ENCODE assay signal across 19 cellular contexts in the genomic region with DNA sequence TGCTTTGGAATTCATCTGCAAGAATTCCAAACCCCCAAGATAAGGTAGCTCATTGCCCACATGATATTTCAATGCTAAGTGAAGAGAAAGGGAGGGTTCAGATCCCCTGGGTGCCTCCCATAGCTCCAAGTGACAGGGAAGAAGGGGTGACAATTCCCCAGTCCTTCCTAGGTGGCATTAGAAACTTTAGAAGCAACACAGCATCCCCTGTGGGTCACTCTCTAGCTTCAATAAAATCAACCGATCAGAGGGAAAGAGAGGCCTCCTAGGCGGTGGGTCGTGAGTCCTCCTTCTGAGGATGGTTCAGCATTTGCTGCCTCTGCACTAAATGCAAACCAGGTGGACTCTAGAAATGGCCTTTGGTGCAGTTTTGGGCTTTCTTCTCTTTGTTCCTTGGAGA.
DNase-seq lines count a peak whose midpoint lies in the region; ATAC-seq and TF ChIP-seq lines count a peak whose summit lies in the region.
"Had no signal": no experiment of that assay in that cellular context is flagged by ENCODE, and none has a peak within 500 bp of the region (broad histone marks: within the 10 kb centered on the region; RNA-seq: fewer than 3 reads in every experiment).

No MANE protein-coding gene starts in this region.

- no peak overlapping the region for H3K4me3 Mint-ChIP-seq in GM23338
- H3K4me3 Mint-ChIP-seq in brain = no peak overlapping the region
- H3K4me3 Mint-ChIP-seq in nephron = no peak overlapping the region

- H3K9me2 ChIP-seq in GM23338 (ENCODE audit: insufficient read depth) (no peaks in the 10 kb centered on the region), Karpas-422 (replicated peaks; ENCODE audit: insufficient read depth, low read length) (no peaks in the 10 kb centered on the region)

- no peaks in the 10 kb centered on the region for H3K36me3 ChIP-seq in GM23338 (ENCODE audit: insufficient read depth)
- no peaks in the 10 kb centered on the region for H3K36me3 ChIP-seq in Karpas-422 (ENCODE audit: insufficient read depth, low read length)
- H3K36me3 ChIP-seq: BE2C had no signal

- H3F3A ChIP-seq in GM23338 (replicated peaks; ENCODE audit: low read depth) = no peaks in the 10 kb centered on the region

- no peaks in the 10 kb centered on the region for H3K9me3 ChIP-seq in Karpas-422 (ENCODE audit: low read length)
- H3K9me3 ChIP-seq: A549, BE2C had no signal

- H4K20me1 ChIP-seq in GM23338 (replicated peaks; ENCODE audit: insufficient read depth) = no peaks in the 10 kb centered on the region
- no peaks in the 10 kb centered on the region for H4K20me1 ChIP-seq in Karpas-422 (ENCODE audit: insufficient read depth, low read depth, low read length)

- H3K4me3 ChIP-seq in GM23338 (no peak overlapping the region), Karpas-422 (ENCODE audit: low read length) (no peak overlapping the region)
- H3K4me3 ChIP-seq: A549 had no signal

- H3K27me3 Mint-ChIP-seq in GM23338 (ENCODE audit: insufficient read depth, low read depth, poor library complexity) = peaks cover 3% of the 10 kb centered on the region
- no peaks in the 10 kb centered on the region for H3K27me3 Mint-ChIP-seq in brain
- no peaks in the 10 kb centered on the region for H3K27me3 Mint-ChIP-seq in nephron (ENCODE audit: low read depth)

- H3K9ac ChIP-seq in Karpas-422 (ENCODE audit: low read length) = no peak overlapping the region

- H3K27me3 ChIP-seq in GM23338 (ENCODE audit: insufficient read depth) = no peaks in the 10 kb centered on the region
- no peaks in the 10 kb centered on the region for H3K27me3 ChIP-seq in Karpas-422 (ENCODE audit: low read length)
- H3K27me3 ChIP-seq: BE2C had no signal

- TF ChIP-seq CTCF in GM23338 (conservative IDR thresholded peaks at IDR 0.05; ENCODE audit: low read depth in 2 of 2) = peak in 1 of 2 experiments; percentile 36; a peak in 2 of 4 replicates
- no peak for TF ChIP-seq CTCF in brain (conservative IDR thresholded peaks at IDR 0.05)
- TF ChIP-seq CTCF in nephron (IDR thresholded peaks at IDR 0.05; ENCODE audit: unreplicated experiment in 3 of 3) = no peak

- H3K27ac Mint-ChIP-seq in GM23338 (no peak overlapping the region), brain (peak overlapping the region; percentile 8 to 88 (median 26)), nephron (peak overlapping the region; percentile 96 to 97 (median 97))

- ATAC-seq in GM23338 (peak; percentile 31; the same call in 2 of the 3 replicates), HG03432 (IDR thresholded peaks at IDR 0.05; ENCODE audit: unreplicated experiment) (no peak)
- ATAC-seq: A549 had no signal

- H3K27ac ChIP-seq in GM23338 (ENCODE audit: low read depth) (no peak overlapping the region), Karpas-422 (ENCODE audit: low read length) (0 out of 2 replicates have a peak overlapping the region, but pooled peaks have one; percentile 11)
- H3K27ac ChIP-seq: A549 had no signal

- H2AFZ ChIP-seq in GM23338 = no peak overlapping the region
- H2AFZ ChIP-seq in Karpas-422 (ENCODE audit: low read length) = no peak overlapping the region

- no peaks in the 10 kb centered on the region for H3K79me2 ChIP-seq in GM23338 (replicated peaks; ENCODE audit: insufficient read depth)
- peaks cover 13% of the 10 kb centered on the region; the same call in 1 of the 2 replicates for H3K79me2 ChIP-seq in Karpas-422 (ENCODE audit: low read length)

- H3K4me2 ChIP-seq in GM23338 (no peak overlapping the region), Karpas-422 (ENCODE audit: low read depth, low read length, poor library complexity, severe bottlenecking) (no peak overlapping the region)
- H3K4me2 ChIP-seq: A549 had no signal

- H3K4me1 Mint-ChIP-seq in GM23338 = peaks cover 16% of the 10 kb centered on the region
- peaks cover 63% of the 10 kb centered on the region for H3K4me1 Mint-ChIP-seq in brain
- peaks cover 65% of the 10 kb centered on the region for H3K4me1 Mint-ChIP-seq in nephron

- H3K9me3 Mint-ChIP-seq in GM23338 = no peaks in the 10 kb centered on the region
- H3K9me3 Mint-ChIP-seq in brain = no peaks in the 10 kb centered on the region
- no peaks in the 10 kb centered on the region for H3K9me3 Mint-ChIP-seq in nephron

- DNase-seq in GM23338 (ENCODE audit: low spot score) (no peak), Karpas-422 (no peak), ureter (ENCODE audit: low spot score) (no peak), NCI-H1436 (lab: John Stamatoyannopoulos, UW) (no peak)
- DNase-seq in stimulated activated CD4-positive, alpha-beta T cell treated with anti-CD3 and anti-CD28 coated beads, Interleukin-4, amount 100 ng/mL, for 24 hours = no peak
- DNase-seq: BE2C, GOT3, NCI-H1092 treated with DMSO at 0.1 percent for 48 hours, NCI-H146, NCI-H2029, NCI-H226, NCI-H524, NCI-H774, OCI-M1, SW 1271 had no signal

- H3K4me1 ChIP-seq in GM23338 (ENCODE audit: insufficient read depth) (peaks cover 8% of the 10 kb centered on the region; the same call in 1 of the 2 replicates), Karpas-422 (ENCODE audit: low read length) (peaks cover 29% of the 10 kb centered on the region)

- H3K36me3 Mint-ChIP-seq in GM23338 (ENCODE audit: low read depth) = no peaks in the 10 kb centered on the region
- no peaks in the 10 kb centered on the region for H3K36me3 Mint-ChIP-seq in brain
- no peaks in the 10 kb centered on the region for H3K36me3 Mint-ChIP-seq in nephron (ENCODE audit: low read depth)

TF ChIP-seq in GM23338, 12 proteins besides CTCF, POLR2A, EP300 and RAD21 (continues in another document):
- TF ChIP-seq ZNF114 (CRISPR knock-in tag; IDR thresholded peaks at IDR 0.05) = no peak
- TF ChIP-seq, protein P1, sequence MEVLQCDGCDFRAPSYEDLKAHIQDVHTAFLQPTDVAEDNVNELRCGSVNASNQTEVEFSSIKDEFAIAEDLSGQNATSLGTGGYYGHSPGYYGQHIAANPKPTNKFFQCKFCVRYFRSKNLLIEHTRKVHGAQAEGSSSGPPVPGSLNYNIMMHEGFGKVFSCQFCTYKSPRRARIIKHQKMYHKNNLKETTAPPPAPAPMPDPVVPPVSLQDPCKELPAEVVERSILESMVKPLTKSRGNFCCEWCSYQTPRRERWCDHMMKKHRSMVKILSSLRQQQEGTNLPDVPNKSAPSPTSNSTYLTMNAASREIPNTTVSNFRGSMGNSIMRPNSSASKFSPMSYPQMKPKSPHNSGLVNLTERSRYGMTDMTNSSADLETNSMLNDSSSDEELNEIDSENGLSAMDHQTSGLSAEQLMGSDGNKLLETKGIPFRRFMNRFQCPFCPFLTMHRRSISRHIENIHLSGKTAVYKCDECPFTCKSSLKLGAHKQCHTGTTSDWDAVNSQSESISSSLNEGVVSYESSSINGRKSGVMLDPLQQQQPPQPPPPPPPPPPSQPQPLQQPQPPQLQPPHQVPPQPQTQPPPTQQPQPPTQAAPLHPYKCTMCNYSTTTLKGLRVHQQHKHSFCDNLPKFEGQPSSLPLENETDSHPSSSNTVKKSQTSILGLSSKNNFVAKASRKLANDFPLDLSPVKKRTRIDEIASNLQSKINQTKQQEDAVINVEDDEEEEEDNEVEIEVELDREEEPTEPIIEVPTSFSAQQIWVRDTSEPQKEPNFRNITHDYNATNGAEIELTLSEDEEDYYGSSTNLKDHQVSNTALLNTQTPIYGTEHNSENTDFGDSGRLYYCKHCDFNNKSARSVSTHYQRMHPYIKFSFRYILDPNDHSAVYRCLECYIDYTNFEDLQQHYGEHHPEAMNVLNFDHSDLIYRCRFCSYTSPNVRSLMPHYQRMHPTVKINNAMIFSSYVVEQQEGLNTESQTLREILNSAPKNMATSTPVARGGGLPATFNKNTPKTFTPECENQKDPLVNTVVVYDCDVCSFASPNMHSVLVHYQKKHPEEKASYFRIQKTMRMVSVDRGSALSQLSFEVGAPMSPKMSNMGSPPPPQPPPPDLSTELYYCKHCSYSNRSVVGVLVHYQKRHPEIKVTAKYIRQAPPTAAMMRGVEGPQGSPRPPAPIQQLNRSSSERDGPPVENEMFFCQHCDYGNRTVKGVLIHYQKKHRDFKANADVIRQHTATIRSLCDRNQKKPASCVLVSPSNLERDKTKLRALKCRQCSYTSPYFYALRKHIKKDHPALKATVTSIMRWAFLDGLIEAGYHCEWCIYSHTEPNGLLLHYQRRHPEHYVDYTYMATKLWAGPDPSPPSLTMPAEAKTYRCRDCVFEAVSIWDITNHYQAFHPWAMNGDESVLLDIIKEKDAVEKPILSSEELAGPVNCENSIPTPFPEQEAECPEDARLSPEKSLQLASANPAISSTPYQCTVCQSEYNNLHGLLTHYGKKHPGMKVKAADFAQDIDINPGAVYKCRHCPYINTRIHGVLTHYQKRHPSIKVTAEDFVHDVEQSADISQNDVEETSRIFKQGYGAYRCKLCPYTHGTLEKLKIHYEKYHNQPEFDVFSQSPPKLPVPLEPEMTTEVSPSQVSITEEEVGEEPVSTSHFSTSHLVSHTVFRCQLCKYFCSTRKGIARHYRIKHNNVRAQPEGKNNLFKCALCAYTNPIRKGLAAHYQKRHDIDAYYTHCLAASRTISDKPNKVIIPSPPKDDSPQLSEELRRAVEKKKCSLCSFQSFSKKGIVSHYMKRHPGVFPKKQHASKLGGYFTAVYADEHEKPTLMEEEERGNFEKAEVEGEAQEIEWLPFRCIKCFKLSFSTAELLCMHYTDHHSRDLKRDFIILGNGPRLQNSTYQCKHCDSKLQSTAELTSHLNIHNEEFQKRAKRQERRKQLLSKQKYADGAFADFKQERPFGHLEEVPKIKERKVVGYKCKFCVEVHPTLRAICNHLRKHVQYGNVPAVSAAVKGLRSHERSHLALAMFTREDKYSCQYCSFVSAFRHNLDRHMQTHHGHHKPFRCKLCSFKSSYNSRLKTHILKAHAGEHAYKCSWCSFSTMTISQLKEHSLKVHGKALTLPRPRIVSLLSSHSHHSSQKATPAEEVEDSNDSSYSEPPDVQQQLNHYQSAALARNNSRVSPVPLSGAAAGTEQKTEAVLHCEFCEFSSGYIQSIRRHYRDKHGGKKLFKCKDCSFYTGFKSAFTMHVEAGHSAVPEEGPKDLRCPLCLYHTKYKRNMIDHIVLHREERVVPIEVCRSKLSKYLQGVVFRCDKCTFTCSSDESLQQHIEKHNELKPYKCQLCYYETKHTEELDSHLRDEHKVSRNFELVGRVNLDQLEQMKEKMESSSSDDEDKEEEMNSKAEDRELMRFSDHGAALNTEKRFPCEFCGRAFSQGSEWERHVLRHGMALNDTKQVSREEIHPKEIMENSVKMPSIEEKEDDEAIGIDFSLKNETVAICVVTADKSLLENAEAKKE (CRISPR knock-in tag; IDR thresholded peaks at IDR 0.05) = no peak
